Comparison of ENCODE assay signal across 14 cellular contexts in genomic region chr3:133937061-133937686, GRCh38. TPM values are rescaled to one million over a fixed set of nuclear protein-coding genes. Genes with fewer than 3 reads are reported as not detected.
DNase-seq lines count a peak whose midpoint lies in the region; ATAC-seq, FAIRE-seq and TF ChIP-seq lines count a peak whose summit lies in the region.
"Had no signal": no experiment of that assay in that cellular context is flagged by ENCODE, and none has a peak within 500 bp of the region (broad histone marks: within the 10 kb centered on the region; RNA-seq: fewer than 3 reads in every experiment).

No MANE protein-coding gene starts in this region.

- H3K9me3 ChIP-seq in H9 (ENCODE audit: control insufficient read depth, low read depth, low read length): no peaks in the 10 kb centered on the region
- no peaks in the 10 kb centered on the region for H3K9me3 ChIP-seq in spleen
- H3K9me3 ChIP-seq: Caco-2 had no signal

- no peak overlapping the region for H2BK120ac ChIP-seq in H9 (ENCODE audit: low read depth, low read length, poor library complexity, severe bottlenecking)

- no peak overlapping the region for H2BK12ac ChIP-seq in H9 (ENCODE audit: insufficient read length, low read depth, low read length)

- H3T11ph ChIP-seq in H9 (ENCODE audit: low read length): no peak overlapping the region

- H4K8ac ChIP-seq in H9 (replicated peaks; ENCODE audit: insufficient read length, low read depth, low read length): no peak overlapping the region

- H4K5ac ChIP-seq in H9 (ENCODE audit: insufficient read length, low read depth, low read length): no peak overlapping the region

- no peak overlapping the region for H2BK5ac ChIP-seq in H9 (ENCODE audit: insufficient read length, low read length)

- no peak overlapping the region for H3K18ac ChIP-seq in H9 (ENCODE audit: insufficient read length, low read depth, low read length)

- no peaks in the 10 kb centered on the region for H3K9me2 ChIP-seq in GM23338 (ENCODE audit: insufficient read depth)

- H3K79me2 ChIP-seq in H9 (ENCODE audit: insufficient read depth, low read length): no peaks in the 10 kb centered on the region
- H3K79me2 ChIP-seq in GM23338 (replicated peaks; ENCODE audit: insufficient read depth): no peaks in the 10 kb centered on the region

- H4K20me1 ChIP-seq in H9 (ENCODE audit: control insufficient read depth, insufficient read depth, insufficient read length) (no peaks in the 10 kb centered on the region), GM23338 (replicated peaks; ENCODE audit: insufficient read depth) (no peaks in the 10 kb centered on the region)

- no peak overlapping the region for H3K4me2 ChIP-seq in H9 (ENCODE audit: insufficient read depth, insufficient read length, low read length)
- H3K4me2 ChIP-seq in GM23338: no peak overlapping the region
- H3K4me2 ChIP-seq: PC-9 had no signal

- no peak for ATAC-seq in HG03469 (IDR thresholded peaks at IDR 0.05; ENCODE audit: unreplicated experiment)
- ATAC-seq in GM23338: no peak

- H3K27me3 ChIP-seq in H9 (ENCODE audit: insufficient read depth, low read length) (no peaks in the 10 kb centered on the region), spleen (replicated peaks in 1 of 7) (no peaks in the 10 kb centered on the region), GM23338 (ENCODE audit: insufficient read depth) (no peaks in the 10 kb centered on the region)

- H3K36me3 ChIP-seq in spleen (peaks cover 0 to 63% (median 0%) of the 10 kb centered on the region in 6 donors), GM23338 (ENCODE audit: insufficient read depth) (no peaks in the 10 kb centered on the region)

- no peaks in the 10 kb centered on the region for H3F3A ChIP-seq in GM23338 (replicated peaks; ENCODE audit: low read depth)

- H3K4me3 ChIP-seq in spleen (no peak overlapping the region), GM23338 (no peak overlapping the region)
- H3K4me3 ChIP-seq: PC-9 had no signal

- H3K4ac ChIP-seq in H9 (ENCODE audit: low read depth, low read length): no peak overlapping the region

- TF ChIP-seq CTCF in H9 (conservative IDR thresholded peaks at IDR 0.05) (no peak), spleen (IDR thresholded peaks at IDR 0.05 in 8 of 11, conservative IDR thresholded peaks at IDR 0.05 in 3 of 11) (no peak), GM23338 (conservative IDR thresholded peaks at IDR 0.05; ENCODE audit: low read depth in 2 of 2) (no peak)

- H3K79me1 ChIP-seq in H9 (ENCODE audit: insufficient read depth, low read depth, low read length, poor library complexity, severe bottlenecking): no peaks in the 10 kb centered on the region

- no peak for TF ChIP-seq POLR2A in spleen (IDR thresholded peaks at IDR 0.05)

- WGBS in H9 (ENCODE audit: extremely low coverage, insufficient read length, low lambda C conversion rate): no CpG with 5 or more reads among the region's 8 CpGs
- 67 to 87% (median 80%) methylated on average over 8 of the region's 8 CpGs for WGBS in spleen, 5 donors

- H2BK15ac ChIP-seq in H9 (ENCODE audit: low read depth, low read length): no peak overlapping the region

- H3K27ac ChIP-seq in H9 (ENCODE audit: insufficient read length, low read depth, low read length) (no peak overlapping the region), spleen (no peak overlapping the region), GM23338 (ENCODE audit: low read depth) (no peak overlapping the region)
- H3K27ac ChIP-seq: PC-9 had no signal

- no peaks in the 10 kb centered on the region for H3K4me1 ChIP-seq in H9 (ENCODE audit: insufficient read depth, low read length)
- H3K4me1 ChIP-seq in spleen: peaks cover 0 to 19% (median 2%) of the 10 kb centered on the region in 6 donors
- H3K4me1 ChIP-seq in GM23338 (ENCODE audit: insufficient read depth): no peaks in the 10 kb centered on the region
- H3K4me1 ChIP-seq: Caco-2 had no signal

- H3K14ac ChIP-seq in H9 (ENCODE audit: insufficient read depth, low read length): no peak overlapping the region

- H3K4me1 Mint-ChIP-seq in H9: peaks cover 6 to 18% of the 10 kb centered on the region in 2 experiments
- H3K4me1 Mint-ChIP-seq in GM23338: peaks cover 15% of the 10 kb centered on the region

- no peak overlapping the region for H2AK5ac ChIP-seq in H9 (ENCODE audit: insufficient read length, low read length)

- H2AFZ ChIP-seq in H9 (ENCODE audit: low read length) (no peak overlapping the region), GM23338 (no peak overlapping the region)
- H2AFZ ChIP-seq: PC-9 had no signal

- H3K4me3 Mint-ChIP-seq in H9 (no peak overlapping the region), GM23338 (no peak overlapping the region)

- no peak overlapping the region for H4K91ac ChIP-seq in H9 (ENCODE audit: insufficient read length, low read depth, low read length)

- peaks cover 0 to 2% of the 10 kb centered on the region in 2 experiments; a peak in 1 of 5 replicates for H3K9me3 Mint-ChIP-seq in H9
- no peaks in the 10 kb centered on the region; the same call in 2 of the 3 replicates for H3K9me3 Mint-ChIP-seq in GM23338

- intact Hi-C loops in spleen (cut with DNase I; ENCODE audit: low total_unique reads): no loop called here

- H3K56ac ChIP-seq in H9 (ENCODE audit: insufficient read length, low read depth, low read length): no peak overlapping the region

- H3K9ac ChIP-seq in H9 (ENCODE audit: extremely low read depth, insufficient read length, low read length): no peak overlapping the region

- H2BK20ac ChIP-seq in H9 (ENCODE audit: low read depth, low read length, poor library complexity, severe bottlenecking): no peak overlapping the region

- H3K36me3 Mint-ChIP-seq in H9 (ENCODE audit: insufficient read depth in 1 of 3, low read depth in 3 of 3): no peaks in the 10 kb centered on the region; a peak in 1 of 7 replicates
- no peaks in the 10 kb centered on the region for H3K36me3 Mint-ChIP-seq in GM23338 (ENCODE audit: low read depth)

- FAIRE-seq in frontal cortex (lab: Jason Lieb, UNC): no peak
- FAIRE-seq: H54 had no signal

- H3K27me3 Mint-ChIP-seq in H9 (ENCODE audit: low read depth): no peaks in the 10 kb centered on the region
- H3K27me3 Mint-ChIP-seq in GM23338 (ENCODE audit: insufficient read depth, low read depth, poor library complexity): peaks cover 5% of the 10 kb centered on the region

- H3K23me2 ChIP-seq in H9 (ENCODE audit: insufficient read length, low read depth, low read length, poor library complexity, severe bottlenecking): no peaks in the 10 kb centered on the region

- no peak overlapping the region for H3K23ac ChIP-seq in H9 (ENCODE audit: insufficient read length, low read depth, low read length)

- H3K27ac Mint-ChIP-seq in H9 (peak overlapping the region in 1 of 3 experiments; percentile 15; a peak in 1 of 7 replicates), GM23338 (no peak overlapping the region)

- DNase-seq in H9: peak; percentile 22
- peak; percentile 36 for DNase-seq in activated CD8-positive, alpha-beta memory T cell treated with anti-CD3 and anti-CD28 coated beads, Interleukin-2, amount 50 U/mL, for 48 hours
- DNase-seq in islet precursor cell: peak; percentile 21
- peak; percentile 49 for DNase-seq in spleen
- DNase-seq in GM23338 (ENCODE audit: low spot score): no peak
- no peak for DNase-seq in epidermal melanocyte (ENCODE audit: insufficient read length, low spot score)
- no peak for DNase-seq in frontal cortex (ENCODE audit: low spot score in 2 of 2)
- DNase-seq: Caco-2, EL, NCI-H1930, NCI-H510A, PC-9 had no signal

RNA-seq across cellular contexts. Expression of gene RAB6B, which starts 41.5 kb away (rescaled TPM):
- total RNA-seq in H9 (2021): 12.3 and 14.8 TPM in 2 replicates
- 10 to 100 TPM in 2 of 7 donors, 1 to 10 TPM in 5; 6.1 to 20.4 (median 9.7) TPM for total RNA-seq in spleen
- polyA plus RNA-seq in spleen: 1 to 10 TPM; 1.3 to 8.3 (median 6.7) TPM
- 2.9 and 3.9 TPM in 2 replicates for total RNA-seq in GM23338 (2014; rRNA removed; shearing (Covaris generic))
- 1.2 and 1.4 TPM in 2 replicates for polyA plus RNA-seq in GM23338 (2016; fragmentation: Nextera tagmentation; extraction: Ambion mirVana)
- 43.2 TPM for total RNA-seq in frontal cortex

Comparison
In these comparisons a context has a peak if more than half of its experiments do, and no peak if none do; other contexts are left out.
1. DNase-seq: peak in H9 (single experiment), activated CD8-positive, alpha-beta memory T cell treated with anti-CD3 and anti-CD28 coated beads, Interleukin-2, amount 50 U/mL, for 48 hours (single experiment), islet precursor cell (single experiment) and spleen (single experiment); none in GM23338 (single experiment), epidermal melanocyte (single experiment) and frontal cortex (0 of 2).